In genomic region chr5:66993882-66994281, GRCh38 we compare ENCODE assay signal across 22 cellular contexts.
"Had no signal": no experiment of that assay in that cellular context is flagged by ENCODE, and none has a peak within 500 bp of the region (broad histone marks: within the 10 kb centered on the region; RNA-seq: fewer than 3 reads in every experiment).

No MANE protein-coding gene starts in this region.

- H3K36me3 Mint-ChIP-seq: naive thymus-derived CD8-positive, alpha-beta T cell had no signal

- H3K27me3 ChIP-seq: gastrocnemius medialis, heart right ventricle, neutrophil, sigmoid colon, stomach had no signal

- H3K27me3 Mint-ChIP-seq: naive thymus-derived CD8-positive, alpha-beta T cell had no signal

- H3K4me1 Mint-ChIP-seq: endodermal cell; naive thymus-derived CD8-positive, alpha-beta T cell had no signal

- H3K27ac ChIP-seq: coronary artery, gastrocnemius medialis, heart right ventricle, neutrophil, psoas muscle, sigmoid colon, skin epidermis, thoracic aorta had no signal

- H3K9me3 ChIP-seq: gastrocnemius medialis, heart right ventricle, neutrophil, psoas muscle, sigmoid colon, stomach, thoracic aorta had no signal

- DNase-seq: effector CD4-positive, alpha-beta T cell; endodermal cell; gastrocnemius medialis; heart right ventricle; hypothalamus; mammary epithelial cell; naive thymus-derived CD8-positive, alpha-beta T cell; psoas muscle; sigmoid colon; stimulated activated CD4-positive, alpha-beta T cell treated with anti-CD3 and anti-CD28 coated beads, Interleukin-2, amount 100 ng/mL, for 24 hours; stimulated activated CD4-positive, alpha-beta T cell treated with anti-CD3 and anti-CD28 coated beads, Interleukin-4, amount 100 ng/mL, for 4 hours; stimulated activated naive CD4-positive, alpha-beta T cell; stomach; substantia nigra; trophoblast cell had no signal

- FAIRE-seq: endothelial cell of umbilical vein, islet of Langerhans had no signal

- H3K4me3 Mint-ChIP-seq: endodermal cell; naive thymus-derived CD8-positive, alpha-beta T cell had no signal

- H3K4me1 ChIP-seq: sigmoid colon, stomach had no signal

- H3K4me3 ChIP-seq: coronary artery, gastrocnemius medialis, heart right ventricle, psoas muscle, sigmoid colon, skin epidermis, stomach, thoracic aorta had no signal

- ATAC-seq: heart right ventricle; left lobe of liver; naive thymus-derived CD8-positive, alpha-beta T cell had no signal

- H3K36me3 ChIP-seq: gastrocnemius medialis, heart right ventricle, neutrophil, sigmoid colon, stomach, thoracic aorta had no signal

- H3K9me3 Mint-ChIP-seq: endodermal cell; naive thymus-derived CD8-positive, alpha-beta T cell had no signal

- H3K27ac Mint-ChIP-seq: endodermal cell had no signal
